ENCODE assay signal across 34 cellular contexts in genomic region chr12:68839183-68840147, GRCh38. TPM values are rescaled to one million over a fixed set of nuclear protein-coding genes. Genes with fewer than 3 reads are reported as not detected.
A peak's percentile ranks its signal among the peaks of the same experiment; 100 is the strongest.
DNase-seq lines count a peak whose midpoint lies in the region; FAIRE-seq and TF ChIP-seq lines count a peak whose summit lies in the region.
"Had no signal": no experiment of that assay in that cellular context is flagged by ENCODE, and none has a peak within 500 bp of the region (broad histone marks: within the 10 kb centered on the region; RNA-seq: fewer than 3 reads in every experiment).

No MANE protein-coding gene starts in this region.

- no peak overlapping the region for H3K4me2 ChIP-seq in mesenchymal stem cell (ENCODE audit: low read length, poor library complexity, severe bottlenecking)
- H3K4me2 ChIP-seq in Karpas-422 (ENCODE audit: low read depth, low read length, poor library complexity, severe bottlenecking), result no peak overlapping the region

- H3K27me3 ChIP-seq in mesenchymal stem cell (ENCODE audit: control insufficient read depth in 1 of 2, insufficient read depth in 1 of 2, low read length in 2 of 2) (no peaks in the 10 kb centered on the region), Karpas-422 (ENCODE audit: low read length) (no peaks in the 10 kb centered on the region)
- H3K27me3 ChIP-seq: heart right ventricle, Peyer's patch, testis had no signal

- no peak overlapping the region for H4K91ac ChIP-seq in mesenchymal stem cell (ENCODE audit: low read length)

- H3K36me3 Mint-ChIP-seq in activated T-cell treated with anti-CD3 and anti-CD28 coated beads, Interleukin-2, amount 50 U/mL, for 24 hours (ENCODE audit: low read depth), result peaks cover 87% of the 10 kb centered on the region
- peaks cover 68% of the 10 kb centered on the region for H3K36me3 Mint-ChIP-seq in activated T-helper 2 cell treated with anti-CD3 and anti-CD28 coated beads, Interferon-gamma antibody, Interleukin-2, Interleukin-4, amounts not matched to agents 10 μg/mL and 5 μg/mL and 100 μg/mL, durations not matched to agents 14 hours and 24 hours and 36 hours (ENCODE audit: low read depth)

- DNase-seq in activated T-cell treated with anti-CD3 and anti-CD28 coated beads, Interleukin-2, amount 50 U/mL, for 24 hours, result no peak
- DNase-seq in activated T-cell treated with anti-CD3 and anti-CD28 coated beads, Interleukin-2, amount 50 U/mL, for 1 hour, result no peak
- DNase-seq in H54 (ENCODE audit: insufficient read length, low spot score) (no peak), mesenchymal stem cell (no peak), frontal cortex (ENCODE audit: low spot score in 2 of 2) (no peak), retina (no peak), Karpas-422 (no peak)
- no peak for DNase-seq in activated T-helper 2 cell treated with anti-CD3 and anti-CD28 coated beads, Interferon-gamma antibody, Interleukin-2, Interleukin-4, amounts not matched to agents 10 μg/mL and 5 μg/mL and 100 μg/mL, durations not matched to agents 14 hours and 24 hours and 36 hours (ENCODE audit: low spot score)
- DNase-seq: activated CD4-positive, alpha-beta T cell treated with anti-CD3 and anti-CD28 coated beads for 4 hours; activated gamma-delta T cell; activated naive CD8-positive, alpha-beta T cell treated with anti-CD3 and anti-CD28 coated beads for 36 hours; aorta; CD4-positive, CD25-positive, alpha-beta regulatory T cell; effector memory CD4-positive, alpha-beta T cell; EL; foreskin fibroblast; heart right ventricle; kidney glomerular epithelial cell; MV-4-11; naive thymus-derived CD8-positive, alpha-beta T cell; NCI-H1436; NCI-H2081 treated with DMSO at 0.1 percent for 48 hours; NCI-H345; NCI-H69; Peyer's patch; SHP77 treated with DMSO at 0.1 percent for 48 hours; stimulated activated CD4-positive, alpha-beta T cell treated with anti-CD3 and anti-CD28 coated beads, Interleukin-1b, Interleukin-23, amount 100 ng/mL, for 48 hours; T-helper 9 cell; testis; WERI-Rb-1 had no signal

- no peak overlapping the region for H3K4me3 ChIP-seq in mesenchymal stem cell (ENCODE audit: insufficient read depth in 1 of 2, low read depth in 1 of 2, low read length in 2 of 2)
- H3K4me3 ChIP-seq in Karpas-422 (ENCODE audit: low read length), result no peak overlapping the region
- H3K4me3 ChIP-seq: coronary artery, HAP-1, heart right ventricle, Peyer's patch, testis had no signal

- H4K20me1 ChIP-seq in Karpas-422 (ENCODE audit: insufficient read depth, low read depth, low read length), result no peaks in the 10 kb centered on the region; the same call in 1 of the 2 replicates

- 81% methylated on average over 2 of the region's 2 CpGs for WGBS in mesenchymal stem cell

- no peak overlapping the region for H2AFZ ChIP-seq in mesenchymal stem cell (ENCODE audit: low read depth, low read length)
- H2AFZ ChIP-seq in Karpas-422 (ENCODE audit: low read length), result no peak overlapping the region

- H3K36me3 ChIP-seq in mesenchymal stem cell (ENCODE audit: control insufficient read depth in 1 of 2, insufficient read depth in 2 of 2, low read depth in 1 of 2, low read length in 2 of 2), result peaks cover 20 to 100% of the 10 kb centered on the region in 2 experiments
- peaks cover 57% of the 10 kb centered on the region for H3K36me3 ChIP-seq in Karpas-422 (ENCODE audit: insufficient read depth, low read length)

- H2BK12ac ChIP-seq in mesenchymal stem cell (ENCODE audit: low read length in 2 of 2), result no peak overlapping the region

- H3K79me1 ChIP-seq in mesenchymal stem cell (replicated peaks; ENCODE audit: low read length, poor library complexity, severe bottlenecking), result peaks cover 11% of the 10 kb centered on the region

- no peaks in the 10 kb centered on the region for H3K9me3 Mint-ChIP-seq in activated T-cell treated with anti-CD3 and anti-CD28 coated beads, Interleukin-2, amount 50 U/mL, for 24 hours
- H3K9me3 Mint-ChIP-seq in activated T-helper 2 cell treated with anti-CD3 and anti-CD28 coated beads, Interferon-gamma antibody, Interleukin-2, Interleukin-4, amounts not matched to agents 10 μg/mL and 5 μg/mL and 100 μg/mL, durations not matched to agents 14 hours and 24 hours and 36 hours, result no peaks in the 10 kb centered on the region
- H3K9me3 Mint-ChIP-seq: activated naive CD8-positive, alpha-beta T cell treated with anti-CD3 and anti-CD28 coated beads for 36 hours; naive thymus-derived CD8-positive, alpha-beta T cell; stimulated activated naive CD8-positive, alpha-beta T cell treated with anti-CD3 and anti-CD28 coated beads, Interleukin-15, Interleukin-2, amounts not matched to agents 100 ng/mL and 50 ng/mL, for 24 hours had no signal

- H3K14ac ChIP-seq in mesenchymal stem cell (ENCODE audit: low read length in 2 of 2), result no peak overlapping the region

- peaks cover 17% of the 10 kb centered on the region for H3K4me1 Mint-ChIP-seq in activated T-cell treated with anti-CD3 and anti-CD28 coated beads, Interleukin-2, amount 50 U/mL, for 24 hours (ENCODE audit: low read depth)
- peaks cover 15% of the 10 kb centered on the region for H3K4me1 Mint-ChIP-seq in activated T-helper 2 cell treated with anti-CD3 and anti-CD28 coated beads, Interferon-gamma antibody, Interleukin-2, Interleukin-4, amounts not matched to agents 10 μg/mL and 5 μg/mL and 100 μg/mL, durations not matched to agents 14 hours and 24 hours and 36 hours (ENCODE audit: low read depth)

- H3K9me3 ChIP-seq in mesenchymal stem cell (ENCODE audit: control insufficient read depth, low read length) (no peaks in the 10 kb centered on the region), Karpas-422 (ENCODE audit: low read length) (no peaks in the 10 kb centered on the region)
- H3K9me3 ChIP-seq: HAP-1, heart right ventricle, Peyer's patch, testis had no signal

- H3K4me3 Mint-ChIP-seq in activated T-cell treated with anti-CD3 and anti-CD28 coated beads, Interleukin-2, amount 50 U/mL, for 24 hours, result no peak overlapping the region
- H3K4me3 Mint-ChIP-seq in activated T-helper 2 cell treated with anti-CD3 and anti-CD28 coated beads, Interferon-gamma antibody, Interleukin-2, Interleukin-4, amounts not matched to agents 10 μg/mL and 5 μg/mL and 100 μg/mL, durations not matched to agents 14 hours and 24 hours and 36 hours (ENCODE audit: low read depth), result no peak overlapping the region
- H3K4me3 Mint-ChIP-seq: activated naive CD8-positive, alpha-beta T cell treated with anti-CD3 and anti-CD28 coated beads for 36 hours; CD4-positive, CD25-positive, alpha-beta regulatory T cell; naive thymus-derived CD8-positive, alpha-beta T cell; stimulated activated naive CD8-positive, alpha-beta T cell treated with anti-CD3 and anti-CD28 coated beads, Interleukin-15, Interleukin-2, amounts not matched to agents 100 ng/mL and 50 ng/mL, for 24 hours had no signal

- no peak overlapping the region for H2BK120ac ChIP-seq in mesenchymal stem cell (ENCODE audit: low read depth, low read length)

- no peaks in the 10 kb centered on the region for H3K27me3 Mint-ChIP-seq in activated T-cell treated with anti-CD3 and anti-CD28 coated beads, Interleukin-2, amount 50 U/mL, for 24 hours
- H3K27me3 Mint-ChIP-seq in activated T-helper 2 cell treated with anti-CD3 and anti-CD28 coated beads, Interferon-gamma antibody, Interleukin-2, Interleukin-4, amounts not matched to agents 10 μg/mL and 5 μg/mL and 100 μg/mL, durations not matched to agents 14 hours and 24 hours and 36 hours (ENCODE audit: low read depth), result no peaks in the 10 kb centered on the region
- H3K27me3 Mint-ChIP-seq: activated naive CD8-positive, alpha-beta T cell treated with anti-CD3 and anti-CD28 coated beads for 36 hours; CD4-positive, CD25-positive, alpha-beta regulatory T cell; naive thymus-derived CD8-positive, alpha-beta T cell; stimulated activated naive CD8-positive, alpha-beta T cell treated with anti-CD3 and anti-CD28 coated beads, Interleukin-15, Interleukin-2, amounts not matched to agents 100 ng/mL and 50 ng/mL, for 24 hours had no signal

- H3K4me1 ChIP-seq in mesenchymal stem cell (ENCODE audit: control insufficient read depth, insufficient read depth, low read depth, low read length) (peaks cover 4% of the 10 kb centered on the region), Karpas-422 (ENCODE audit: low read length) (peaks cover 5% of the 10 kb centered on the region)
- H3K4me1 ChIP-seq: Peyer's patch, testis had no signal

- FAIRE-seq in H54 (lab: Jason Lieb, UNC) (peak; percentile 15), frontal cortex (lab: Jason Lieb, UNC) (no peak)
- FAIRE-seq: urothelium cell line had no signal

- no peak overlapping the region for H3K4ac ChIP-seq in mesenchymal stem cell (ENCODE audit: low read depth in 1 of 2, low read length in 2 of 2)

- H3K9ac ChIP-seq in mesenchymal stem cell (ENCODE audit: low read length) (peak overlapping the region; percentile 34), Karpas-422 (ENCODE audit: low read length) (no peak overlapping the region)

- H3K79me2 ChIP-seq in Karpas-422 (ENCODE audit: low read length), result no peaks in the 10 kb centered on the region

- no peak for TF ChIP-seq POLR2A in H54 (IDR thresholded peaks at IDR 0.05; ENCODE audit: low read depth, low read length)

- H3K27ac ChIP-seq in mesenchymal stem cell (ENCODE audit: low read length, poor library complexity, severe bottlenecking), result no peak overlapping the region
- no peak overlapping the region for H3K27ac ChIP-seq in Karpas-422 (ENCODE audit: low read length)
- H3K27ac ChIP-seq: coronary artery, heart right ventricle, Peyer's patch, testis, WERI-Rb-1 had no signal

- no peak overlapping the region for H2BK15ac ChIP-seq in mesenchymal stem cell (ENCODE audit: low read depth, poor library complexity, severe bottlenecking)

- H3K23ac ChIP-seq in mesenchymal stem cell (ENCODE audit: low read length in 2 of 2), result no peak overlapping the region

- H3K9me2 ChIP-seq in Karpas-422 (replicated peaks; ENCODE audit: insufficient read depth, low read length), result no peaks in the 10 kb centered on the region

- no peak overlapping the region for H2AK5ac ChIP-seq in mesenchymal stem cell (ENCODE audit: low read length, severe bottlenecking)

- no peak overlapping the region for H3K18ac ChIP-seq in mesenchymal stem cell (ENCODE audit: low read depth in 1 of 2, low read length in 2 of 2)

- peak overlapping the region; percentile 2 for H3K27ac Mint-ChIP-seq in activated T-cell treated with anti-CD3 and anti-CD28 coated beads, Interleukin-2, amount 50 U/mL, for 24 hours
- H3K27ac Mint-ChIP-seq in activated T-helper 2 cell treated with anti-CD3 and anti-CD28 coated beads, Interferon-gamma antibody, Interleukin-2, Interleukin-4, amounts not matched to agents 10 μg/mL and 5 μg/mL and 100 μg/mL, durations not matched to agents 14 hours and 24 hours and 36 hours, result peak overlapping the region; percentile 22
- H3K27ac Mint-ChIP-seq: activated naive CD8-positive, alpha-beta T cell treated with anti-CD3 and anti-CD28 coated beads for 36 hours; stimulated activated naive CD8-positive, alpha-beta T cell treated with anti-CD3 and anti-CD28 coated beads, Interleukin-15, Interleukin-2, amounts not matched to agents 100 ng/mL and 50 ng/mL, for 24 hours had no signal

- intact Hi-C loops in activated T-helper 2 cell treated with anti-CD3 and anti-CD28 coated beads, Interferon-gamma antibody, Interleukin-2, Interleukin-4, amounts not matched to agents 10 μg/mL and 5 μg/mL and 100 μg/mL, durations not matched to agents 14 hours and 24 hours and 36 hours (cut with micrococcal nuclease), result loop anchor here (10.0 kb wide), 1 partner anchor 415 kb away; no protein-coding TSS in a partner anchor

- H2BK5ac ChIP-seq in mesenchymal stem cell (ENCODE audit: low read depth, low read length, poor library complexity, severe bottlenecking), result no peak overlapping the region

- H4K8ac ChIP-seq in mesenchymal stem cell (ENCODE audit: low read length), result no peak overlapping the region

RNA-seq across cellular contexts. Expression of gene MDM2, which starts 31.5 kb away (rescaled TPM):
- 180 and 194 TPM in 2 replicates for total RNA-seq in activated T-helper 2 cell treated with anti-CD3 and anti-CD28 coated beads, Interferon-gamma antibody, Interleukin-2, Interleukin-4, amounts not matched to agents 10 μg/mL and 5 μg/mL and 100 μg/mL, durations not matched to agents 14 hours and 24 hours and 36 hours
- 95.3 TPM for polyA plus RNA-seq in mesenchymal stem cell (2013, experiment 1 of 2)
- 102 TPM for polyA plus RNA-seq in mesenchymal stem cell (2013, experiment 2 of 2)
- 47.3 TPM for total RNA-seq in frontal cortex
- 56.9 and 70.9 TPM in 2 replicates for total RNA-seq in Karpas-422 (2014; rRNA removed; shearing (Covaris generic); ENCODE audit: low replicate concordance)
